Comparison of ENCODE assay signal across 1 cellular context in genomic region chr19:1053176-1054101, GRCh38.
TF ChIP-seq lines count a peak whose summit lies in the region.

No MANE protein-coding gene starts in this region.

TF ChIP-seq in IMR-90, 13 proteins besides CTCF, POLR2A, EP300 and RAD21 (continued from another document):
- TF ChIP-seq ELK1 (IDR thresholded peaks at IDR 0.05; ENCODE audit: borderline replicate concordance, low read depth, low read length) (no peak), RCOR1 (IDR thresholded peaks at IDR 0.05; ENCODE audit: insufficient replicate concordance, low read length) (no peak), USF2 (IDR thresholded peaks at IDR 0.05; ENCODE audit: low read depth, low read length) (no peak), CEBPB (IDR thresholded peaks at IDR 0.05; ENCODE audit: low read depth, low read length) (no peak), MAFK (IDR thresholded peaks at IDR 0.05; ENCODE audit: low read depth, low read length) (no peak)
